ENCODE assay signal across 1 cellular context in genomic region chr21:33931799-33932390, GRCh38.
TF ChIP-seq lines count a peak whose summit lies in the region.

No MANE protein-coding gene starts in this region.

TF ChIP-seq in K562, 482 proteins besides CTCF, POLR2A, EP300 and RAD21 (continued from another document and continues in another):
- TF ChIP-seq ZNF318 (IDR thresholded peaks at IDR 0.05; ENCODE audit: borderline replicate concordance in 1 of 2, low read depth in 1 of 2) (peak in 1 of 2 experiments; percentile 67; a peak in 1 of 4 replicates), NFE2 (IDR thresholded peaks at IDR 0.05; ENCODE audit: low read depth) (no peak), TFAM (CRISPR knock-in tag; conservative IDR thresholded peaks at IDR 0.05) (no peak), BCL6 (CRISPR knock-in tag; IDR thresholded peaks at IDR 0.05) (no peak), HNRNPL (IDR thresholded peaks at IDR 0.05; ENCODE audit: low read depth, low read length) (no peak), ZNF699 (CRISPR knock-in tag; IDR thresholded peaks at IDR 0.05; ENCODE audit: insufficient replicate concordance) (no peak), POLR2AphosphoS2 (IDR thresholded peaks at IDR 0.05; ENCODE audit: low read length) (no peak), ZNF830 (CRISPR knock-in tag; IDR thresholded peaks at IDR 0.05) (no peak), ZNF277 (CRISPR knock-in tag; IDR thresholded peaks at IDR 0.05; ENCODE audit: borderline replicate concordance) (no peak), ZNF175 (CRISPR knock-in tag; IDR thresholded peaks at IDR 0.05; ENCODE audit: low read depth) (no peak), TAF1 (IDR thresholded peaks at IDR 0.05; ENCODE audit: control insufficient read depth, extremely low read depth, insufficient read depth, low read length, severe bottlenecking) (no peak), HOMEZ (CRISPR knock-in tag; IDR thresholded peaks at IDR 0.05) (no peak), HSF4 (CRISPR knock-in tag; IDR thresholded peaks at IDR 0.05; ENCODE audit: borderline replicate concordance) (no peak), NFATC3 (IDR thresholded peaks at IDR 0.05) (no peak), NBN (IDR thresholded peaks at IDR 0.05; ENCODE audit: low read depth) (no peak), USF2 (CRISPR knock-in tag; IDR thresholded peaks at IDR 0.05) (no peak), ZNF232 (CRISPR knock-in tag; IDR thresholded peaks at IDR 0.05) (no peak), CCAR2 (IDR thresholded peaks at IDR 0.05; ENCODE audit: low read depth, low read length) (no peak), XRCC4 (IDR thresholded peaks at IDR 0.05; ENCODE audit: extremely low read depth, insufficient read depth, insufficient read length) (no peak), SIRT6 (IDR thresholded peaks at IDR 0.05; ENCODE audit: low read depth, low read length) (no peak), ZSCAN32 (CRISPR knock-in tag; IDR thresholded peaks at IDR 0.05) (no peak), ASH1L (IDR thresholded peaks at IDR 0.05; ENCODE audit: borderline replicate concordance, low read depth, partially characterized antibody) (no peak), PRDM10 (IDR thresholded peaks at IDR 0.05; ENCODE audit: partially characterized antibody) (peak; percentile 35), ELF1 (tag; IDR thresholded peaks at IDR 0.05) (no peak; the same call in 1 of the 2 replicates), PCBP1 (IDR thresholded peaks at IDR 0.05; ENCODE audit: low read depth, low read length, poor library complexity, severe bottlenecking) (no peak), UBTF (IDR thresholded peaks at IDR 0.05; ENCODE audit: borderline replicate concordance in 1 of 2, low read depth in 2 of 2, low read length in 2 of 2) (no peak), MTA2 (IDR thresholded peaks at IDR 0.05; ENCODE audit: low read depth) (no peak), SP2 (IDR thresholded peaks at IDR 0.05; ENCODE audit: extremely low read depth, low read depth, low read length, poor library complexity, severe bottlenecking) (no peak), SREBF2 (CRISPR knock-in tag; IDR thresholded peaks at IDR 0.05) (no peak), BRF1 (IDR thresholded peaks at IDR 0.05; ENCODE audit: borderline replicate concordance, extremely low read depth, insufficient read length) (no peak), ZNF146 (CRISPR knock-in tag; IDR thresholded peaks at IDR 0.05; ENCODE audit: unreplicated experiment) (no peak), L3MBTL2 (IDR thresholded peaks at IDR 0.05) (0 out of 2 replicates have a peak, but pooled peaks have one; percentile 10), ZC3H11A (IDR thresholded peaks at IDR 0.05; ENCODE audit: low read depth, low read length) (no peak), ZNF512 (tag; IDR thresholded peaks at IDR 0.05) (peak; percentile 44; the same call in 1 of the 2 replicates), ZSCAN29 (IDR thresholded peaks at IDR 0.05) (no peak), GABPB1 (CRISPR knock-in tag; IDR thresholded peaks at IDR 0.05) (no peak), NFRKB (IDR thresholded peaks at IDR 0.05; ENCODE audit: low read depth) (no peak; the same call in 1 of the 2 replicates), MYC (IDR thresholded peaks at IDR 0.05; ENCODE audit: low read depth, low read length) (no peak), MYC (CRISPR knock-in tag; IDR thresholded peaks at IDR 0.05; ENCODE audit: borderline replicate concordance, low read depth) (no peak), HDAC2 (IDR thresholded peaks at IDR 0.05) (0 out of 2 replicates have a peak, but pooled peaks have one; percentile 14), ETS2 (tag; IDR thresholded peaks at IDR 0.05; ENCODE audit: borderline replicate concordance, poor library complexity, severe bottlenecking) (no peak), BACH1 (tag; IDR thresholded peaks at IDR 0.05) (0 out of 2 replicates have a peak, but pooled peaks have one; percentile 4), MIER1 (IDR thresholded peaks at IDR 0.05; ENCODE audit: low read depth) (0 out of 2 replicates have a peak, but pooled peaks have one; percentile 7), MAFG (tag; conservative IDR thresholded peaks at IDR 0.05) (no peak), SRSF7 (optimal IDR thresholded peaks at IDR 0.05; ENCODE audit: low read depth, low read length) (no peak)
